ENCODE assay signal across 8 cellular contexts in genomic region chr3:53045784-53046170, GRCh38. TPM values are rescaled to one million over a fixed set of nuclear protein-coding genes. Genes with fewer than 3 reads are reported as not detected.
DNase-seq lines count a peak whose midpoint lies in the region; ATAC-seq and TF ChIP-seq lines count a peak whose summit lies in the region.

Gene SFMBT1 (minus strand): TSS chr3:53046073. CDS start chr3:52969128, 76,945 bp downstream.

- H3K27ac Mint-ChIP-seq in activated naive CD4-positive, alpha-beta T cell treated with anti-CD3 and anti-CD28 coated beads for 36 hours, result peak within 1 kb of the TSS; percentile 90
- no peak within 1 kb of the TSS for H3K27ac Mint-ChIP-seq in glutamatergic neuron (ENCODE audit: unreplicated experiment)

- no peaks in the 10 kb centered on the region for H3K9me3 ChIP-seq in osteoblast (ENCODE audit: low read depth, low read length)
- no peaks in the 10 kb centered on the region for H3K9me3 ChIP-seq in testis

- no peaks in the 10 kb centered on the region for H3K27me3 Mint-ChIP-seq in activated naive CD4-positive, alpha-beta T cell treated with anti-CD3 and anti-CD28 coated beads for 36 hours (ENCODE audit: low read depth)
- H3K27me3 Mint-ChIP-seq in glutamatergic neuron (ENCODE audit: unreplicated experiment), result peaks cover 12% of the 10 kb centered on the region

- peaks cover 26% of the 10 kb centered on the region for H3K79me2 ChIP-seq in osteoblast (ENCODE audit: insufficient read depth, low read length)

- no peaks in the 10 kb centered on the region for H3K9me3 Mint-ChIP-seq in activated naive CD4-positive, alpha-beta T cell treated with anti-CD3 and anti-CD28 coated beads for 36 hours
- H3K9me3 Mint-ChIP-seq in glutamatergic neuron (ENCODE audit: unreplicated experiment), result peaks cover 9% of the 10 kb centered on the region

- POLR2A ChIA-PET in BJ (lab: Charles Lee), result no interaction called here
- POLR2A ChIA-PET in RWPE1 (lab: Yijun Ruan, JAX; ENCODE audit: low non-redundant PET), result interaction anchor here (0.6 kb wide), 1 partner anchor 250 kb away, joined by 4 read pairs; no protein-coding TSS in a partner anchor

- peak within 1 kb of the TSS; percentile 93 for H3K4me2 ChIP-seq in osteoblast (ENCODE audit: insufficient read depth, low read length)

- CTCF ChIA-PET in BJ (lab: Yijun Ruan, JAX), result interaction anchor here (0.6 to 1.1 kb wide), 3 partner anchors 10 to 54 kb away, joined by 3 read pairs; no protein-coding TSS in a partner anchor
- CTCF ChIA-PET in RWPE1 (lab: Yijun Ruan, JAX), result interaction anchor here (0.5 to 0.8 kb wide), 3 partner anchors 10 to 49 kb away, joined by 3 to 4 read pairs (median 3); no protein-coding TSS in a partner anchor
- CTCF ChIA-PET in activated naive CD4-positive, alpha-beta T cell treated with anti-CD3 and anti-CD28 coated beads for 36 hours (lab: Charles Lee), result interaction anchor here (1.1 kb wide), 1 partner anchor 197 kb away, joined by 3 read pairs; no protein-coding TSS in a partner anchor

- peak within 1 kb of the TSS; percentile 90 for H3K4me3 Mint-ChIP-seq in activated naive CD4-positive, alpha-beta T cell treated with anti-CD3 and anti-CD28 coated beads for 36 hours
- peak within 1 kb of the TSS; percentile 93 for H3K4me3 Mint-ChIP-seq in glutamatergic neuron (ENCODE audit: unreplicated experiment)

- intact Hi-C loops in activated naive CD4-positive, alpha-beta T cell treated with anti-CD3 and anti-CD28 coated beads for 36 hours (cut with micrococcal nuclease), result loop anchor here (1.0 to 10.0 kb wide), 7 partner anchors 27 to 511 kb away; partner anchors contain the start of genes NEK4, NT5DC2, PBRM1 and SPCS1
- intact Hi-C loops in testis (cut with DNase I; ENCODE audit: low total_unique reads), result no loop called here

- ATAC-seq in GM19035 (IDR thresholded peaks at IDR 0.05; ENCODE audit: unreplicated experiment) (peak; percentile 51), HG03378 (IDR thresholded peaks at IDR 0.05; ENCODE audit: unreplicated experiment) (peak; percentile 6)

- H3K36me3 ChIP-seq in BJ (ENCODE audit: control insufficient read depth, insufficient read depth, low read length) (no peaks in the 10 kb centered on the region), osteoblast (ENCODE audit: insufficient read depth, low read length) (no peaks in the 10 kb centered on the region), testis (ENCODE audit: low read depth, missing control alignments) (no peaks in the 10 kb centered on the region)

- H3K27ac ChIP-seq in RWPE1, result peak within 1 kb of the TSS; percentile 92
- H3K27ac ChIP-seq in osteoblast (ENCODE audit: low read depth, low read length), result peak within 1 kb of the TSS; percentile 10
- H3K27ac ChIP-seq in testis, result peak within 1 kb of the TSS; percentile 65 to 92

- DNase-seq in BJ (ENCODE audit: low read depth) (no peak), RWPE1 (ENCODE audit: low spot score) (peak; percentile 79), glutamatergic neuron (peak; percentile 67), osteoblast (ENCODE audit: insufficient read length, low spot score, missing footprints) (peak; percentile 99), testis (peak; percentile 76)
- peak; percentile 68 for DNase-seq in activated naive CD4-positive, alpha-beta T cell treated with anti-CD3 and anti-CD28 coated beads for 36 hours

- H3K4me1 Mint-ChIP-seq in activated naive CD4-positive, alpha-beta T cell treated with anti-CD3 and anti-CD28 coated beads for 36 hours (ENCODE audit: low read depth), result peaks cover 41% of the 10 kb centered on the region
- peaks cover 7% of the 10 kb centered on the region for H3K4me1 Mint-ChIP-seq in glutamatergic neuron (ENCODE audit: low read depth, unreplicated experiment)

- H4K20me1 ChIP-seq in osteoblast (ENCODE audit: insufficient read depth, low read length), result no peaks in the 10 kb centered on the region

- H2AFZ ChIP-seq in osteoblast (ENCODE audit: low read length), result peak within 1 kb of the TSS; percentile 95

- peaks cover 4% of the 10 kb centered on the region for H3K4me1 ChIP-seq in osteoblast (ENCODE audit: insufficient read depth, low read length)
- peaks cover 6% of the 10 kb centered on the region for H3K4me1 ChIP-seq in testis

- H3K4me3 ChIP-seq in BJ (ENCODE audit: low read depth, low read length) (peak within 1 kb of the TSS; percentile 71), osteoblast (ENCODE audit: insufficient read depth, low read length) (peak within 1 kb of the TSS; percentile 84), testis (peak within 1 kb of the TSS; percentile 79 to 93)

- H3K36me3 Mint-ChIP-seq in activated naive CD4-positive, alpha-beta T cell treated with anti-CD3 and anti-CD28 coated beads for 36 hours (ENCODE audit: low read depth), result peaks cover 3% of the 10 kb centered on the region
- H3K36me3 Mint-ChIP-seq in glutamatergic neuron (ENCODE audit: unreplicated experiment), result no peaks in the 10 kb centered on the region

- TF ChIP-seq CTCF in BJ (IDR thresholded peaks at IDR 0.05; ENCODE audit: insufficient read depth, low read depth, low read length) (no peak), RWPE1 (conservative IDR thresholded peaks at IDR 0.05; ENCODE audit: low read depth) (no peak), glutamatergic neuron (IDR thresholded peaks at IDR 0.05; ENCODE audit: partially characterized antibody, unreplicated experiment) (no peak), osteoblast (IDR thresholded peaks at IDR 0.05; ENCODE audit: extremely low read depth, low read depth, low read length) (no peak), testis (IDR thresholded peaks at IDR 0.05) (no peak)

- TF ChIP-seq POLR2A in testis (IDR thresholded peaks at IDR 0.05), result no peak

- 0% methylated on average over 2 to 52 of the region's 58 CpGs for WGBS in testis, 2 donors

- H3K27me3 ChIP-seq in BJ (ENCODE audit: control insufficient read depth, insufficient read depth, low read length), result no peaks in the 10 kb centered on the region
- H3K27me3 ChIP-seq in osteoblast (ENCODE audit: insufficient read depth, low read length), result peaks cover 5% of the 10 kb centered on the region
- no peaks in the 10 kb centered on the region for H3K27me3 ChIP-seq in testis

RNA-seq across cellular contexts. Expression of gene SFMBT1, which starts in this region (rescaled TPM):
- polyA plus RNA-seq in BJ (2011; rRNA removed) (2.1 and 2.6 TPM in 2 replicates), testis (ENCODE audit: insufficient read depth, low read depth, low replicate concordance) (158 TPM)
- 3.8 and 4.8 TPM in 2 replicates for polyA minus RNA-seq in BJ (2011; rRNA and poly(A)+ RNA removed)
- total RNA-seq in activated naive CD4-positive, alpha-beta T cell treated with anti-CD3 and anti-CD28 coated beads for 36 hours, result 10 to 100 TPM; 15.1 to 15.4 TPM
- total RNA-seq in glutamatergic neuron (ENCODE audit: unreplicated experiment) (6.5 TPM), osteoblast (11.6 and 12.4 TPM in 2 replicates), testis (100 to 1,000 TPM in 1 of 2 donors, 10 to 100 TPM in 1; 82.4 to 143 TPM)

Comparison
In these comparisons a context has a peak if more than half of its experiments do, and no peak if none do; other contexts are left out.
1. RNA of gene SFMBT1 (polyA plus RNA-seq): 158 TPM in testis (single experiment); 2.1 to 2.6 TPM in BJ; every median in the first group is over 10 times any median in the second.
2. H3K27ac ChIP-seq: peak in every context shown above with its lines; median percentile 92 in RWPE1; 78 in testis; 10 in osteoblast.
3. Peak in every context shown above with its lines, with median percentiles within 50 percentile points of each other: H3K4me3 ChIP-seq.